Comparison of ENCODE assay signal across 1 cellular context in genomic region chr19:43752287-43752875, GRCh38.
TF ChIP-seq lines count a peak whose summit lies in the region.

No MANE protein-coding gene starts in this region.

TF ChIP-seq in GM12878, 131 proteins besides CTCF, POLR2A, EP300 and RAD21:
- TF ChIP-seq ZBTB40 (IDR thresholded peaks at IDR 0.05; ENCODE audit: borderline replicate concordance): no peak
- TF ChIP-seq PAX8 (IDR thresholded peaks at IDR 0.05): no peak
- TF ChIP-seq REST (IDR thresholded peaks at IDR 0.05; ENCODE audit: low read depth, low read length): no peak
- no peak for TF ChIP-seq BCL3 (IDR thresholded peaks at IDR 0.05; ENCODE audit: borderline replicate concordance, insufficient read depth, low read depth, low read length, poor library complexity, severe bottlenecking)
- TF ChIP-seq SMAD1 (IDR thresholded peaks at IDR 0.05; ENCODE audit: low read depth, partially characterized antibody): no peak
- TF ChIP-seq YY1 (IDR thresholded peaks at IDR 0.05; ENCODE audit: low read depth, low read length): peak; percentile 22; the same call in 1 of the 2 replicates
- no peak for TF ChIP-seq LARP7 (IDR thresholded peaks at IDR 0.05)
- TF ChIP-seq YBX1 (IDR thresholded peaks at IDR 0.05): no peak
- TF ChIP-seq TBL1XR1 (IDR thresholded peaks at IDR 0.05; ENCODE audit: low read depth, low read length): no peak
- no peak for TF ChIP-seq SMAD5 (IDR thresholded peaks at IDR 0.05; ENCODE audit: low read depth)
- no peak for TF ChIP-seq IKZF2 (IDR thresholded peaks at IDR 0.05)
- TF ChIP-seq BCL11A (IDR thresholded peaks at IDR 0.05; ENCODE audit: low read depth, low read length): no peak
- no peak for TF ChIP-seq CBX3 (IDR thresholded peaks at IDR 0.05; ENCODE audit: borderline replicate concordance, low read depth)
- TF ChIP-seq RB1 (IDR thresholded peaks at IDR 0.05; ENCODE audit: borderline replicate concordance): no peak
- peak; percentile 52 for TF ChIP-seq SKIL (IDR thresholded peaks at IDR 0.05; ENCODE audit: low read depth, poor library complexity, severe bottlenecking)
- no peak for TF ChIP-seq FOXM1 (IDR thresholded peaks at IDR 0.05; ENCODE audit: low read depth, low read length)
- 0 out of 2 replicates have a peak, but pooled peaks have one; percentile 12 for TF ChIP-seq MEF2A (IDR thresholded peaks at IDR 0.05; ENCODE audit: insufficient read depth, low read depth, low read length)
- no peak for TF ChIP-seq RELA (IDR thresholded peaks at IDR 0.05; ENCODE audit: borderline replicate concordance, partially characterized antibody)
- TF ChIP-seq RUNX3 (IDR thresholded peaks at IDR 0.05; ENCODE audit: low read length): peak; percentile 60
- TF ChIP-seq NFIC (IDR thresholded peaks at IDR 0.05; ENCODE audit: low read depth, low read length): no peak
- TF ChIP-seq ZNF687 (IDR thresholded peaks at IDR 0.05): no peak
- no peak for TF ChIP-seq STAT1 (conservative IDR thresholded peaks at IDR 0.05)
- TF ChIP-seq ZNF217 (IDR thresholded peaks at IDR 0.05): peak; percentile 52; the same call in 1 of the 2 replicates
- no peak for TF ChIP-seq BCLAF1 (IDR thresholded peaks at IDR 0.05)
- no peak for TF ChIP-seq ETV6 (conservative IDR thresholded peaks at IDR 0.05 in 1 of 2, IDR thresholded peaks at IDR 0.05 in 1 of 2; ENCODE audit: borderline replicate concordance in 1 of 2, low read depth in 1 of 2)
- no peak for TF ChIP-seq MYC (IDR thresholded peaks at IDR 0.05; ENCODE audit: insufficient read depth, insufficient read length, insufficient replicate concordance, low read length, severe bottlenecking)
- TF ChIP-seq GABPA (IDR thresholded peaks at IDR 0.05; ENCODE audit: low read depth): no peak
- no peak for TF ChIP-seq TCF12 (IDR thresholded peaks at IDR 0.05; ENCODE audit: low read depth, low read length)
- TF ChIP-seq CEBPB (IDR thresholded peaks at IDR 0.05; ENCODE audit: borderline replicate concordance in 1 of 2, low read depth in 2 of 2, low read length in 2 of 2): no peak
- no peak for TF ChIP-seq ZNF24 (IDR thresholded peaks at IDR 0.05)
- no peak for TF ChIP-seq EGR1 (IDR thresholded peaks at IDR 0.05; ENCODE audit: borderline replicate concordance in 1 of 2, low read depth in 2 of 2, low read length in 2 of 2)
- no peak for TF ChIP-seq KLF5 (IDR thresholded peaks at IDR 0.05; ENCODE audit: partially characterized antibody)
